Comparison of ENCODE assay signal across 18 cellular contexts in the genomic region with DNA sequence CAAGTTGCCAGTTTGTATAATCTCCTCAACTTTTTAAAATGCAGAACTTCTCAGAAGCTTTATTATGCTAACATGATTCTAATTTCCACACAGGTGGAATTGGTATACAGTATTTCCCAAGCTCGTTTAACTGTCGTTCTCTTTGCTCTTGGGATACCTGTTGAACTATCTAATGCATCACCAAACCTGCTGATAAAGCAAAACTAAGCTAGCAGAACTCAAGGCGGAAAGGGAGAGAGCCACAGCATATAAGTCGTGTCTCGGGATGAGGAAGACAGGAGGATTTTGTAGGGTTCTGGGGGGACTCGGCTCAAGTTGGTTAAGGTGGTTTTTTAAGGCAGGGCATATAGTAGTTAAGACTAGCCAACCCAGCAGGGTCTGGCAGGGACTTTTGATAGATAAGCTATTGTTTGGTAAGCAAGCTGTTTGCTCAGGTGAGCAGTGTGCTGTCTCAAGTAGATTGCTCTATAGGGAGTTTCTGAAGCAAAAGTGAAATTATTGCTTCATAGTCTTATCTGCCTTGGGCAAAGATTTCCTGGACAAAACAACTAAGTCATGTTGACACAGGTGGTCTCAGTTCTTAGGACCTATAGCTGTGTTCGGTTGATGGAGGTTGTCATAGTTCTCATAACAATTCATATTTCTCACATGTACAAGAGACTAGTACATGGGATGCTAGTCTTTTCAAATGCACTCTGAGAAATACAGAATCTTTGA. TPM values are rescaled to one million over a fixed set of nuclear protein-coding genes. Genes with fewer than 3 reads are reported as not detected.
A peak's percentile ranks its signal among the peaks of the same experiment; 100 is the strongest.
DNase-seq lines count a peak whose midpoint lies in the region; ATAC-seq, FAIRE-seq and TF ChIP-seq lines count a peak whose summit lies in the region.
"Had no signal": no experiment of that assay in that cellular context is flagged by ENCODE, and none has a peak within 500 bp of the region (broad histone marks: within the 10 kb centered on the region; RNA-seq: fewer than 3 reads in every experiment).

No MANE protein-coding gene starts in this region.

- no peaks in the 10 kb centered on the region for H3K9me2 ChIP-seq in GM23338 (ENCODE audit: insufficient read depth)

- H3K27me3 ChIP-seq in GM23338 (ENCODE audit: insufficient read depth), result no peaks in the 10 kb centered on the region
- H3K27me3 ChIP-seq in K562 (ENCODE audit: control insufficient read depth in 2 of 2, insufficient read depth in 2 of 2, low read length in 2 of 2), result peaks cover 4 to 28% of the 10 kb centered on the region in 2 experiments; a peak in 3 of 5 replicates
- H3K27me3 ChIP-seq in effector memory CD4-positive, alpha-beta T cell (replicated peaks; ENCODE audit: control insufficient read depth, insufficient read depth, low read length, poor library complexity, severe bottlenecking), result no peaks in the 10 kb centered on the region
- H3K27me3 ChIP-seq in psoas muscle (ENCODE audit: insufficient read depth in 3 of 3, low read length in 2 of 3), result no peaks in the 10 kb centered on the region
- H3K27me3 ChIP-seq: BE2C had no signal

- peak overlapping the region; percentile 15; the same call in 1 of the 2 replicates for H3K27ac ChIP-seq in GM23338 (ENCODE audit: low read depth)
- no peak overlapping the region for H3K27ac ChIP-seq in K562 (ENCODE audit: extremely low read depth, low read depth, low read length)
- H3K27ac ChIP-seq in effector memory CD4-positive, alpha-beta T cell (ENCODE audit: insufficient read depth, low read length, poor library complexity, severe bottlenecking), result no peak overlapping the region
- H3K27ac ChIP-seq in psoas muscle, result no peak overlapping the region

- no peak for TF ChIP-seq POLR2A in K562 (conservative IDR thresholded peaks at IDR 0.05)

- H3K9me3 ChIP-seq in K562 (replicated peaks; ENCODE audit: control insufficient read depth, insufficient read depth, low read depth, low read length) (no peaks in the 10 kb centered on the region), psoas muscle (no peaks in the 10 kb centered on the region)
- H3K9me3 ChIP-seq in effector memory CD4-positive, alpha-beta T cell (ENCODE audit: control insufficient read depth, low read length), result no peaks in the 10 kb centered on the region
- H3K9me3 ChIP-seq: BE2C had no signal

- no peak overlapping the region for H3K9ac ChIP-seq in K562 (ENCODE audit: insufficient read depth in 1 of 2, low read depth in 2 of 2, low read length in 2 of 2)

- in situ Hi-C loops in K562 (cut with MboI), result no loop called here

- H3K27ac Mint-ChIP-seq in GM23338, result no peak overlapping the region; the same call in 1 of the 2 replicates
- H3K27ac Mint-ChIP-seq: CD4-positive, alpha-beta memory T cell had no signal

- WGBS in K562 (ENCODE audit: insufficient coverage, low coverage, missing lambda C conversion rate), result 2% methylated on average over 7 of the region's 7 CpGs
- WGBS in psoas muscle, 3 donors, result 81 to 87% (median 86%) methylated on average over 7 of the region's 7 CpGs

- no peaks in the 10 kb centered on the region; the same call in 1 of the 2 replicates for H3F3A ChIP-seq in GM23338 (replicated peaks; ENCODE audit: low read depth)

- H3K36me3 Mint-ChIP-seq in GM23338 (ENCODE audit: low read depth), result peaks cover 4% of the 10 kb centered on the region; the same call in 2 of the 3 replicates
- H3K36me3 Mint-ChIP-seq: CD4-positive, alpha-beta memory T cell had no signal

- no peak for FAIRE-seq in K562 (lab: Jason Lieb, UNC)

- H3K79me2 ChIP-seq in GM23338 (replicated peaks; ENCODE audit: insufficient read depth) (no peaks in the 10 kb centered on the region), K562 (ENCODE audit: control insufficient read depth, insufficient read depth, low read length) (no peaks in the 10 kb centered on the region)

- H3K9me1 ChIP-seq in K562 (ENCODE audit: control insufficient read depth, insufficient read depth, low read length), result no peaks in the 10 kb centered on the region

- H3K4me3 Mint-ChIP-seq in GM23338, result no peak overlapping the region
- H3K4me3 Mint-ChIP-seq: CD4-positive, alpha-beta memory T cell had no signal

- H4K20me1 ChIP-seq in GM23338 (replicated peaks; ENCODE audit: insufficient read depth), result no peaks in the 10 kb centered on the region
- H4K20me1 ChIP-seq in K562 (replicated peaks; ENCODE audit: control insufficient read depth, insufficient read depth, low read length), result no peaks in the 10 kb centered on the region

- H3K4me3 ChIP-seq in GM23338 (no peak overlapping the region), K562 (no peak overlapping the region), epithelial cell of esophagus (ENCODE audit: low read length) (no peak overlapping the region), psoas muscle (no peak overlapping the region)
- H3K4me3 ChIP-seq in effector memory CD4-positive, alpha-beta T cell (ENCODE audit: insufficient read depth, low read depth, low read length, poor library complexity, severe bottlenecking), result no peak overlapping the region

- H3K4me2 ChIP-seq in GM23338 (0 out of 2 replicates have a peak overlapping the region, but pooled peaks have one; percentile 28), K562 (ENCODE audit: insufficient read depth, low read length) (no peak overlapping the region)

- H3K36me3 ChIP-seq in GM23338 (ENCODE audit: insufficient read depth) (no peaks in the 10 kb centered on the region), K562 (ENCODE audit: control insufficient read depth, insufficient read depth, low read length) (no peaks in the 10 kb centered on the region), psoas muscle (ENCODE audit: insufficient read depth in 1 of 2, low read depth in 1 of 2) (no peaks in the 10 kb centered on the region)
- H3K36me3 ChIP-seq in effector memory CD4-positive, alpha-beta T cell (ENCODE audit: control insufficient read depth, insufficient read depth, low read length), result no peaks in the 10 kb centered on the region
- H3K36me3 ChIP-seq: BE2C had no signal

- CTCF ChIA-PET in K562 (lab: Yijun Ruan, JAX; ENCODE audit: low intra/inter-chr PET ratio), result no interaction called here

- no peak for TF ChIP-seq RAD21 in K562 (CRISPR knock-in tag; conservative IDR thresholded peaks at IDR 0.05 in 1 of 2, IDR thresholded peaks at IDR 0.05 in 1 of 2)

- H3K4me1 Mint-ChIP-seq in GM23338, result peaks cover 73% of the 10 kb centered on the region

- H2AFZ ChIP-seq in GM23338 (no peak overlapping the region), K562 (ENCODE audit: low read depth, low read length) (no peak overlapping the region)

- no TSS peak for BruUV-seq in K562 (replicated peaks; lab: Mats Ljungman, UMichigan)

- H3K9me3 Mint-ChIP-seq in GM23338, result no peaks in the 10 kb centered on the region
- H3K9me3 Mint-ChIP-seq: CD4-positive, alpha-beta memory T cell had no signal

- H3K4me1 ChIP-seq in GM23338 (ENCODE audit: insufficient read depth), result peaks cover 50% of the 10 kb centered on the region
- H3K4me1 ChIP-seq in K562 (replicated peaks in 1 of 2; ENCODE audit: control insufficient read depth in 2 of 2, insufficient read depth in 2 of 2, low read length in 2 of 2), result peaks cover 0 to 3% of the 10 kb centered on the region in 2 experiments; a peak in 2 of 5 replicates
- H3K4me1 ChIP-seq in effector memory CD4-positive, alpha-beta T cell (ENCODE audit: control insufficient read depth, insufficient read depth, low read length, poor library complexity, severe bottlenecking), result peaks cover 8% of the 10 kb centered on the region
- no peaks in the 10 kb centered on the region for H3K4me1 ChIP-seq in psoas muscle
- H3K4me1 ChIP-seq: BE2C had no signal

- no peak for TF ChIP-seq EP300 in K562 (IDR thresholded peaks at IDR 0.05; ENCODE audit: low read length)

- intact Hi-C loops in K562 (cut with micrococcal nuclease), result no loop called here
- intact Hi-C loops in psoas muscle (cut with DNase I), result no loop called here

- POLR2A ChIA-PET in K562 (lab: Yijun Ruan, JAX), result interaction anchor here (1.2 kb wide), 1 partner anchor 17 kb away, joined by 5 read pairs; no protein-coding TSS in a partner anchor

- ATAC-seq in GM18868 (IDR thresholded peaks at IDR 0.05; ENCODE audit: unreplicated experiment) (peak; percentile 42), GM23338 (no peak), K562 (no peak), GM19351 (IDR thresholded peaks at IDR 0.05; ENCODE audit: unreplicated experiment) (no peak), psoas muscle (no peak)
- ATAC-seq: SK-N-SH treated with all-trans-retinoic acid at 6 μM for 48 hours had no signal

- DNase-seq in GM23338 (ENCODE audit: low spot score), result no peak
- no peak for DNase-seq in K562 (ENCODE audit: extremely low read depth in 1 of 4, low spot score in 3 of 4)
- peak; percentile 17 for DNase-seq in epithelial cell of esophagus (ENCODE audit: low read depth)
- DNase-seq in effector memory CD4-positive, alpha-beta T cell, result no peak
- no peak for DNase-seq in psoas muscle
- DNase-seq: BE2C; Calu3; CD4-positive, alpha-beta memory T cell; DMS53; HCEC 1CT; MV-4-11; NCI-H1417; NCI-H187 treated with DMSO at 0.1 percent for 48 hours; SHP77 treated with DMSO at 0.1 percent for 48 hours had no signal

- TF ChIP-seq CTCF in GM23338 (conservative IDR thresholded peaks at IDR 0.05; ENCODE audit: low read depth in 2 of 2) (no peak), K562 (IDR thresholded peaks at IDR 0.05 in 2 of 3, conservative IDR thresholded peaks at IDR 0.05 in 1 of 3; ENCODE audit: insufficient read depth in 2 of 3, low read depth in 1 of 3, low read length in 3 of 3) (no peak), epithelial cell of esophagus (IDR thresholded peaks at IDR 0.05; ENCODE audit: insufficient read depth, low read depth, low read length, missing control alignments) (no peak), psoas muscle (IDR thresholded peaks at IDR 0.05) (no peak)

- H3K27me3 Mint-ChIP-seq in GM23338 (ENCODE audit: insufficient read depth, low read depth, poor library complexity), result peaks cover 22% of the 10 kb centered on the region

RNA-seq across cellular contexts. Expression of a gene that starts 28.2 kb away (rescaled TPM):
- total RNA-seq in GM23338 (2014; rRNA removed; shearing (Covaris generic)), result not detected in 2 replicates
- not detected in 2 replicates for polyA plus RNA-seq in GM23338 (2016; fragmentation: Nextera tagmentation; extraction: Ambion mirVana)
- total RNA-seq in K562 (2011; cell fraction: chromatin; rRNA removed; ENCODE audit: low replicate concordance), result not detected in 2 replicates
- not detected in 2 replicates for total RNA-seq in K562 (2011; cell fraction: nucleolus; rRNA removed)
- not detected in 2 replicates for total RNA-seq in K562 (2011; cell fraction: nucleoplasm; rRNA removed)
- not detected in 2 replicates for total RNA-seq in K562 (2014; rRNA removed)
- total RNA-seq in K562 (2014; rRNA removed; fragmentation: Illumina TruSeq; extraction: Trizol), result not detected in 2 replicates
- total RNA-seq in K562 (2015; rRNA removed; fragmentation: Illumina TruSeq; extraction: Trizol), result not detected in 2 replicates
- not detected in 2 replicates for total RNA-seq in K562 (2021)
- polyA plus RNA-seq in K562 (2011; rRNA removed), result not detected in 2 replicates
- not detected in 2 replicates for polyA plus RNA-seq in K562 (2011; cell fraction: cytosol; rRNA removed)
- polyA plus RNA-seq in K562 (2011; cell fraction: nucleus; rRNA removed), result not detected in 2 replicates
- polyA plus RNA-seq in K562 (2012), result not detected in 2 replicates
- polyA plus RNA-seq in K562 (2014; fragmentation: Illumina TruSeq; extraction: Trizol), result not detected in 2 replicates
- not detected for polyA plus RNA-seq in K562 (2014; fragmentation: Nextera tagmentation; extraction: Ambion mirVana)
- not detected in 2 replicates for polyA plus RNA-seq in K562 (2014; rRNA removed)
- polyA minus RNA-seq in K562 (2011; rRNA and poly(A)+ RNA removed), result not detected in 2 replicates
- polyA minus RNA-seq in K562 (2011; cell fraction: cytosol; rRNA and poly(A)+ RNA removed), result not detected in 2 replicates
- not detected in 2 replicates for polyA minus RNA-seq in K562 (2011; cell fraction: nucleus; rRNA and poly(A)+ RNA removed)
- total RNA-seq in psoas muscle, result 100 to 1,000 TPM in 3 of 4 donors, 10 to 100 TPM in 1; 51.0 to 278 (median 147) TPM
- 100 to 1,000 TPM in 1 of 3 donors, 10 to 100 TPM in 2; 31.7 to 123 (median 54.0) TPM for polyA plus RNA-seq in psoas muscle
- total RNA-seq: Calu3; CD4-positive, alpha-beta memory T cell; NCI-H460 had no signal

Comparison
In these comparisons a context has a peak if more than half of its experiments do, and no peak if none do; other contexts are left out.
1. RNA of a gene that starts 28.2 kb away (total RNA-seq): 51.0 to 278 TPM in psoas muscle; not detected in GM23338 and not detected in K562; every median in the first group is over 10 times any median in the second.